10 cellular contexts compared by ENCODE assay signal in genomic region chr18:52409732-52410131, GRCh38.
DNase-seq lines count a peak whose midpoint lies in the region; ATAC-seq and TF ChIP-seq lines count a peak whose summit lies in the region.
"Had no signal": no experiment of that assay in that cellular context is flagged by ENCODE, and none has a peak within 500 bp of the region (broad histone marks: within the 10 kb centered on the region; RNA-seq: fewer than 3 reads in every experiment).

No MANE protein-coding gene starts in this region.

- peak; percentile 38 for DNase-seq in hepatocyte (ENCODE audit: low spot score)
- DNase-seq in NK-92 treated with Interleukin-12 subunit alpha and Interleukin-12 subunit beta, amount 100 ng/mL, for 24 hours (lab: John Stamatoyannopoulos, UW): no peak
- no peak for DNase-seq in NCI-H748 treated with DMSO at 0.1 percent for 48 hours (lab: John Stamatoyannopoulos, UW)
- no peak for DNase-seq in progenitor cell of endocrine pancreas (ENCODE audit: low spot score, unreplicated experiment)
- DNase-seq in foreskin keratinocyte: no peak
- DNase-seq: DND-41 had no signal

- H3K4me1 ChIP-seq in hepatocyte (ENCODE audit: insufficient read depth) (no peaks in the 10 kb centered on the region), foreskin keratinocyte (no peaks in the 10 kb centered on the region)

- H3K4me1 Mint-ChIP-seq in progenitor cell of endocrine pancreas (ENCODE audit: low read depth): peaks cover 7% of the 10 kb centered on the region
- H3K4me1 Mint-ChIP-seq: neural crest cell had no signal

- no peaks in the 10 kb centered on the region for H3K9me2 ChIP-seq in hepatocyte (replicated peaks; ENCODE audit: insufficient read depth)

- H3K4me3 Mint-ChIP-seq in progenitor cell of endocrine pancreas (ENCODE audit: low read depth): no peak overlapping the region
- H3K4me3 Mint-ChIP-seq: neural crest cell had no signal

- H3K27ac Mint-ChIP-seq in progenitor cell of endocrine pancreas: no peak overlapping the region

- no peak overlapping the region for H3K4me2 ChIP-seq in hepatocyte

- H3K79me2 ChIP-seq in hepatocyte: no peaks in the 10 kb centered on the region

- H3K36me3 ChIP-seq in hepatocyte (replicated peaks; ENCODE audit: insufficient read depth, low read depth): no peaks in the 10 kb centered on the region

- 44% methylated on average over 1 of the region's 1 CpG for WGBS in hepatocyte (ENCODE audit: low lambda C conversion rate, missing lambda C conversion rate)

- H4K20me1 ChIP-seq in hepatocyte (ENCODE audit: insufficient read depth, poor library complexity, severe bottlenecking): no peaks in the 10 kb centered on the region

- H2AFZ ChIP-seq in hepatocyte: no peak overlapping the region

- H3K27ac ChIP-seq in hepatocyte (no peak overlapping the region), foreskin keratinocyte (no peak overlapping the region)

- no peaks in the 10 kb centered on the region for H3K27me3 ChIP-seq in hepatocyte
- no peaks in the 10 kb centered on the region for H3K27me3 ChIP-seq in foreskin keratinocyte

- peak; percentile 100 for ATAC-seq in GM18502 (IDR thresholded peaks at IDR 0.05; ENCODE audit: poor library complexity, unreplicated experiment)
- ATAC-seq in GM21528 (IDR thresholded peaks at IDR 0.05; ENCODE audit: low FRiP score, unreplicated experiment): peak; percentile 90
- peak; percentile 89 for ATAC-seq in HG03378 (IDR thresholded peaks at IDR 0.05; ENCODE audit: unreplicated experiment)
- ATAC-seq in foreskin keratinocyte: no peak

- peak; percentile 27 for TF ChIP-seq CTCF in hepatocyte (IDR thresholded peaks at IDR 0.05; ENCODE audit: poor library complexity)
- TF ChIP-seq CTCF in progenitor cell of endocrine pancreas (IDR thresholded peaks at IDR 0.05; ENCODE audit: unreplicated experiment): no peak
- TF ChIP-seq CTCF in foreskin keratinocyte (conservative IDR thresholded peaks at IDR 0.05): no peak

- no peaks in the 10 kb centered on the region for H3K9me3 ChIP-seq in hepatocyte (ENCODE audit: low read depth)

- no peaks in the 10 kb centered on the region for H3K9me3 Mint-ChIP-seq in progenitor cell of endocrine pancreas (ENCODE audit: low read depth)
- H3K9me3 Mint-ChIP-seq: neural crest cell had no signal

- H3K4me3 ChIP-seq in hepatocyte: no peak overlapping the region

- no peaks in the 10 kb centered on the region for H3K36me3 Mint-ChIP-seq in progenitor cell of endocrine pancreas (ENCODE audit: insufficient read depth)

- peaks cover 22% of the 10 kb centered on the region for H3K27me3 Mint-ChIP-seq in progenitor cell of endocrine pancreas
